In the genomic region with DNA sequence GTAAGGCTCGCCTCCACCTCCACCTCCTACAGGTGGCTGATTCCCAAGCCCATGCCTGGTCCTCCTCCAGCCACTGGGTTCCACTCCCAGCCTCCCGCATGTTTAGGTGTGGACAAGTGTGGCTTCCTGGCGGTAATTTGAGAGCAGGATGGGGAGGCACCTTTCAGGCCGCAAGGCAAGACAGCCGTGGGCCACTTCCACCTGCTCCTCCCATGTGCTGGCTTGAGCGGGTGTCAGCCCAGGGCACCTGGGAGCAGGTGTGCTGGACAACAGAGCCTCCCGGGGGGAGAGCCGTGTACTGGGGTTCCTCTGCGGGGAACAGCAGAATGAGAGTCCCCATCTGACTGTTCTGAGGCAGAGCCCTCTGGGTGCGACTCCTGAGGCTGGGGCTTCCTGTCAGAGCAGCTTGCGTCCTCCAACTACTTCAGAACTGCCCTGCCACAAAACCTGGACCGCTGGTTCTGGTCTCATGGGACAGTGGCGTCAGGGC, we compare ENCODE assay signal across 12 cellular contexts.
"Had no signal": no experiment of that assay in that cellular context is flagged by ENCODE, and none has a peak within 500 bp of the region (broad histone marks: within the 10 kb centered on the region; RNA-seq: fewer than 3 reads in every experiment).

No MANE protein-coding gene starts in this region.

- H3K4me3 ChIP-seq: esophagus squamous epithelium, thoracic aorta had no signal

- H3K36me3 ChIP-seq: esophagus squamous epithelium, thoracic aorta had no signal

- H3K27me3 Mint-ChIP-seq: activated T-cell treated with anti-CD3 and anti-CD28 coated beads, Interleukin-2, amount 50 U/mL, for 24 hours; stimulated activated naive CD8-positive, alpha-beta T cell treated with anti-CD3 and anti-CD28 coated beads, Interleukin-15, amount 100 ng/mL, for 72 hours had no signal

- DNase-seq: activated CD4-positive, CD25-positive, alpha-beta regulatory T cell; activated effector memory CD4-positive, alpha-beta T cell treated with anti-CD3 and anti-CD28 coated beads, Interleukin-2, amount 50 U/mL, for 16 hours; activated T-cell treated with anti-CD3 and anti-CD28 coated beads, Interleukin-2, amount 50 U/mL, for 24 hours; esophagus squamous epithelium; foreskin fibroblast; natural killer cell; nucleus accumbens; stimulated activated CD4-positive, alpha-beta T cell treated with anti-CD3 and anti-CD28 coated beads, Interleukin-15, amount 100 ng/mL, for 24 hours; stimulated activated CD4-positive, alpha-beta T cell treated with anti-CD3 and anti-CD28 coated beads, Interleukin-4, amount 100 ng/mL, for 24 hours; stimulated activated naive CD8-positive, alpha-beta T cell treated with anti-CD3 and anti-CD28 coated beads, Interleukin-15, amount 100 ng/mL, for 72 hours had no signal

- H3K9me3 Mint-ChIP-seq: activated T-cell treated with anti-CD3 and anti-CD28 coated beads, Interleukin-2, amount 50 U/mL, for 24 hours; natural killer cell; stimulated activated naive CD8-positive, alpha-beta T cell treated with anti-CD3 and anti-CD28 coated beads, Interleukin-15, amount 100 ng/mL, for 72 hours; T-helper 1 cell treated with Interleukin-12 subunit alpha and Interleukin-12 subunit beta and Interleukin-4 antibody, amounts not matched to agents 30 μg/mL and 1 μg/mL, for 36 hours had no signal

- H3K36me3 Mint-ChIP-seq: natural killer cell had no signal

- H3K9me3 ChIP-seq: esophagus squamous epithelium, thoracic aorta had no signal

- H3K27ac Mint-ChIP-seq: activated T-cell treated with anti-CD3 and anti-CD28 coated beads, Interleukin-2, amount 50 U/mL, for 24 hours; natural killer cell; stimulated activated naive CD8-positive, alpha-beta T cell treated with anti-CD3 and anti-CD28 coated beads, Interleukin-15, amount 100 ng/mL, for 72 hours; T-helper 1 cell treated with Interleukin-12 subunit alpha and Interleukin-12 subunit beta and Interleukin-4 antibody, amounts not matched to agents 30 μg/mL and 1 μg/mL, for 36 hours had no signal

- ATAC-seq: natural killer cell; stimulated activated naive CD8-positive, alpha-beta T cell treated with anti-CD3 and anti-CD28 coated beads, Interleukin-15, amount 100 ng/mL, for 72 hours had no signal

- H3K4me1 ChIP-seq: esophagus squamous epithelium had no signal

- H3K4me1 Mint-ChIP-seq: natural killer cell; stimulated activated naive CD8-positive, alpha-beta T cell treated with anti-CD3 and anti-CD28 coated beads, Interleukin-15, amount 100 ng/mL, for 72 hours had no signal

- H3K4me3 Mint-ChIP-seq: activated T-cell treated with anti-CD3 and anti-CD28 coated beads, Interleukin-2, amount 50 U/mL, for 24 hours; natural killer cell; stimulated activated naive CD8-positive, alpha-beta T cell treated with anti-CD3 and anti-CD28 coated beads, Interleukin-15, amount 100 ng/mL, for 72 hours; T-helper 1 cell treated with Interleukin-12 subunit alpha and Interleukin-12 subunit beta and Interleukin-4 antibody, amounts not matched to agents 30 μg/mL and 1 μg/mL, for 36 hours had no signal

- H3K27ac ChIP-seq: esophagus squamous epithelium, thoracic aorta had no signal
